ENCODE assay signal across 16 cellular contexts in the genomic region with DNA sequence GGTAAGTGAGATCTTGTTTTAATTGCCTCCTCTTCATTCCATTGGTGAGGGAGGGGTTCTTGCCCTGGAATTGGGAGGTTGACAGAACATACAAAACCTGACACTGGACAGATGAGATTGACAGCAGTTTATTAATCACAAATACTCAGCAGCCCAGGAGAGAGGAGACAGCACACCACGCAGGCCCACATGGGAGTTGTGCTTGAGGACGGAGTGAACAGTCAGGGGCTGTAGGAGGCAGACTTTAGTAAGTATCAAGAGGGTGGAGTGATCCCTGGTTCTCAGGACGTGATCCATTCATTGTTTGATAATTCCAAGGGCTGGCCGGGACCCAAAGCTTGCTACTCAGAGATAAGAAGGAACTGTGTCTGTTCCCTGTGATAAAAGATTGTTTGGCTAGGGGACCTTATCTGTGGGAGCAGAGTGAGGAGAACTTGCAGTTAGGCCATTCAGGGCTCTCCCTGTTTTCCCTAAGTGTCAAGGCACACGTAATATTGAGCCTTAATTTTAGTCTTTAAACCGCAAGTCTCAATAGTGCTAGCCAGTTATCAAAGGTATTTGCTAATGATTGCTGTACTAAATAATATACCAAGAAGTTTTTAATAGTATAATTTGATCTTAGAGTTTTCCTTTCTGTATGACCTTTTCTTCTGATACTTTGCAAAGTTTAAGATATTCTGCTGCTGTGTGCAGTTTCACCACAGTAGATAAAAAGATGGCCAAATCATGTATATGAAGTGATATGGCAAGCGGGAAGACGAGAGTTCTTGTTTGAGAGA. TPM values are rescaled to one million over a fixed set of nuclear protein-coding genes. Genes with fewer than 3 reads are reported as not detected.
DNase-seq lines count a peak whose midpoint lies in the region; ATAC-seq, FAIRE-seq and TF ChIP-seq lines count a peak whose summit lies in the region.
"Had no signal": no experiment of that assay in that cellular context is flagged by ENCODE, and none has a peak within 500 bp of the region (broad histone marks: within the 10 kb centered on the region; RNA-seq: fewer than 3 reads in every experiment).

No MANE protein-coding gene starts in this region.

- CTCF ChIA-PET in endothelial cell of umbilical vein (lab: Charles Lee): interaction anchor here (0.6 to 1.6 kb wide), 6 partner anchors 11 to 285 kb away, joined by 3 to 5 read pairs (median 4); no protein-coding TSS in a partner anchor

- H3K9me1 ChIP-seq in endothelial cell of umbilical vein (replicated peaks; ENCODE audit: control insufficient read depth, extremely low read depth, insufficient read depth, low read length): no peaks in the 10 kb centered on the region

- TF ChIP-seq CTCF in Loucy (conservative IDR thresholded peaks at IDR 0.05; ENCODE audit: low read length): no peak
- TF ChIP-seq CTCF in endothelial cell of umbilical vein (IDR thresholded peaks at IDR 0.05; ENCODE audit: extremely low read depth in 1 of 2, insufficient read depth in 1 of 2, low read depth in 1 of 2, low read length in 2 of 2): peak; percentile 18 to 27
- no peak for TF ChIP-seq CTCF in smooth muscle cell (IDR thresholded peaks at IDR 0.05; ENCODE audit: borderline replicate concordance, insufficient read depth, poor library complexity, severe bottlenecking)

- FAIRE-seq in endothelial cell of umbilical vein (lab: Jason Lieb, UNC): peak; percentile 97
- FAIRE-seq: HTR-8/SVneo had no signal

- intact Hi-C loops in endothelial cell of umbilical vein (cut with micrococcal nuclease): loop anchor here (1.0 to 5.0 kb wide), 2 partner anchors 15 to 285 kb away; partner anchors contain the start of gene CAPZA2

- no peak overlapping the region for H3K4me3 ChIP-seq in Loucy (ENCODE audit: low read length, poor library complexity, severe bottlenecking)
- H3K4me3 ChIP-seq in endothelial cell of umbilical vein (replicated peaks in 1 of 3; ENCODE audit: insufficient read depth in 1 of 3, low read depth in 1 of 3, low read length in 3 of 3): peak overlapping the region in 1 of 3 experiments; percentile 27
- H3K4me3 ChIP-seq in smooth muscle cell: no peak overlapping the region

- H3K27ac ChIP-seq in endothelial cell of umbilical vein (ENCODE audit: insufficient read depth, low read depth, low read length) (peak overlapping the region; percentile 65), smooth muscle cell (ENCODE audit: low read depth) (no peak overlapping the region)
- H3K27ac ChIP-seq: epithelial cell of prostate had no signal

- H2AFZ ChIP-seq in Loucy (ENCODE audit: low read length) (no peak overlapping the region), endothelial cell of umbilical vein (ENCODE audit: low read depth, low read length) (no peak overlapping the region), smooth muscle cell (ENCODE audit: low read depth) (no peak overlapping the region)

- no peak overlapping the region for H3K9ac ChIP-seq in Loucy (ENCODE audit: low read depth, low read length, poor library complexity, severe bottlenecking)
- peak overlapping the region; percentile 56 for H3K9ac ChIP-seq in endothelial cell of umbilical vein (replicated peaks; ENCODE audit: extremely low read depth, insufficient read depth, low read length)
- H3K9ac ChIP-seq in smooth muscle cell (ENCODE audit: low read depth): no peak overlapping the region

- H3K27me3 ChIP-seq in Loucy (ENCODE audit: insufficient read depth, low read length, poor library complexity, severe bottlenecking) (no peaks in the 10 kb centered on the region), endothelial cell of umbilical vein (ENCODE audit: control insufficient read depth in 2 of 2, insufficient read depth in 2 of 2, low read length in 2 of 2) (no peaks in the 10 kb centered on the region), smooth muscle cell (ENCODE audit: low read depth) (no peaks in the 10 kb centered on the region)

- TSS peak; percentile 8 for BruUV-seq in endothelial cell of umbilical vein (replicated peaks; lab: Mats Ljungman, UMichigan)

- H3K36me3 ChIP-seq in Loucy (ENCODE audit: insufficient read depth, low read length) (peaks cover 6% of the 10 kb centered on the region; the same call in 1 of the 2 replicates), endothelial cell of umbilical vein (ENCODE audit: control insufficient read depth in 2 of 2, extremely low read depth in 1 of 2, insufficient read depth in 2 of 2, low read length in 2 of 2) (peaks cover 0 to 3% of the 10 kb centered on the region in 2 experiments), smooth muscle cell (ENCODE audit: low read depth) (no peaks in the 10 kb centered on the region)

- H4K20me1 ChIP-seq in Loucy (ENCODE audit: insufficient read depth, low read length, poor library complexity, severe bottlenecking): peaks cover 86% of the 10 kb centered on the region
- no peaks in the 10 kb centered on the region for H4K20me1 ChIP-seq in endothelial cell of umbilical vein (replicated peaks; ENCODE audit: control insufficient read depth, extremely low read depth, insufficient read depth, low read length)
- peaks cover 99% of the 10 kb centered on the region for H4K20me1 ChIP-seq in smooth muscle cell (ENCODE audit: low read depth)

- DNase-seq in endothelial cell of umbilical vein (ENCODE audit: low read depth, low spot score) (peak; percentile 99), left lobe of liver (ENCODE audit: low spot score) (peak; percentile 53), smooth muscle cell (lab: John Stamatoyannopoulos, UW; ENCODE audit: unreplicated experiment) (no peak), GOT3 (lab: John Stamatoyannopoulos, UW) (no peak), HCEC 1CT (no peak)
- DNase-seq: activated T-cell treated with anti-CD3 and anti-CD28 coated beads, Interleukin-2, amount 50 U/mL, for 4 hours; NCI-H1436 treated with DMSO at 0.1 percent for 48 hours; NCI-H69; nephron progenitor cell; stimulated activated naive B cell treated with anti-CD40 and anti-IgM and Interleukin-4, amounts not matched to agents 10 μg/mL and 1 μg/mL and 100 μg/mL, for 72 hours had no signal

- POLR2A ChIA-PET in endothelial cell of umbilical vein (lab: Charles Lee): no interaction called here

- H3F3A ChIP-seq in Loucy (ENCODE audit: low read depth): no peaks in the 10 kb centered on the region
- H3F3A ChIP-seq in smooth muscle cell (ENCODE audit: low read depth): peaks cover 3% of the 10 kb centered on the region

- WGBS in smooth muscle cell (ENCODE audit: low lambda C conversion rate): 33% methylated on average over 8 of the region's 8 CpGs

- peak; percentile 90 for TF ChIP-seq POLR2A in endothelial cell of umbilical vein (IDR thresholded peaks at IDR 0.05; ENCODE audit: low read depth, low read length)

- H3K9me3 ChIP-seq in Loucy (ENCODE audit: insufficient read depth, low read depth, low read length): no peaks in the 10 kb centered on the region
- no peaks in the 10 kb centered on the region for H3K9me3 ChIP-seq in endothelial cell of umbilical vein (replicated peaks; ENCODE audit: control insufficient read depth, insufficient read depth, low read length)
- no peaks in the 10 kb centered on the region for H3K9me3 ChIP-seq in smooth muscle cell (replicated peaks; ENCODE audit: low read depth)

- H3K9me2 ChIP-seq in Loucy (replicated peaks; ENCODE audit: low read depth, low read length): no peaks in the 10 kb centered on the region

- peaks cover 41% of the 10 kb centered on the region for H3K4me1 ChIP-seq in Loucy (ENCODE audit: insufficient read depth, low read length, poor library complexity, severe bottlenecking)
- H3K4me1 ChIP-seq in endothelial cell of umbilical vein (ENCODE audit: control insufficient read depth, extremely low read depth, insufficient read depth, low read length): peaks cover 69% of the 10 kb centered on the region
- peaks cover 8% of the 10 kb centered on the region for H3K4me1 ChIP-seq in smooth muscle cell (ENCODE audit: low read depth)

- dilution Hi-C loops in endothelial cell of umbilical vein (cut with MboI; ENCODE audit: extremely low pct_ligation_motif_present, low sequenced_read_pairs): no loop called here

- peak; percentile 60 for ATAC-seq in left lobe of liver
- ATAC-seq in HG03095 (IDR thresholded peaks at IDR 0.05; ENCODE audit: unreplicated experiment): no peak
- no peak for ATAC-seq in GM21825 (IDR thresholded peaks at IDR 0.05; ENCODE audit: unreplicated experiment)
- ATAC-seq: activated CD4-positive, CD25-positive, alpha-beta regulatory T cell treated with anti-CD3 and anti-CD28 coated beads, Interleukin-2, amount 50 U/mL, for 24 hours; activated T-cell treated with anti-CD3 and anti-CD28 coated beads, Interleukin-2, amount 50 U/mL, for 4 hours; stimulated activated naive B cell treated with anti-CD40 and anti-IgM and Interleukin-4, amounts not matched to agents 10 μg/mL and 1 μg/mL and 100 μg/mL, for 72 hours had no signal

- H3K79me2 ChIP-seq in Loucy (ENCODE audit: insufficient read depth, low read length) (peaks cover 95% of the 10 kb centered on the region), endothelial cell of umbilical vein (ENCODE audit: control insufficient read depth, insufficient read depth, low read length) (peaks cover 86% of the 10 kb centered on the region), smooth muscle cell (ENCODE audit: low read depth) (peaks cover 96% of the 10 kb centered on the region)

- H3K4me2 ChIP-seq in Loucy (ENCODE audit: low read depth, low read length, poor library complexity, severe bottlenecking) (peak overlapping the region; percentile 9), endothelial cell of umbilical vein (ENCODE audit: insufficient read depth, low read length) (peak overlapping the region; percentile 80), smooth muscle cell (peak overlapping the region; percentile 45)

TF ChIP-seq in endothelial cell of umbilical vein, 7 proteins besides CTCF, POLR2A, EP300 and RAD21 (continues in another document):
- peak; percentile 25 for TF ChIP-seq JUN (IDR thresholded peaks at IDR 0.05; ENCODE audit: borderline replicate concordance, insufficient read depth, insufficient read length, low read depth)
- TF ChIP-seq EZH2 (IDR thresholded peaks at IDR 0.05; ENCODE audit: borderline replicate concordance, low read depth, low read length, severe bottlenecking): no peak
- peak; percentile 24 for TF ChIP-seq FOS (IDR thresholded peaks at IDR 0.05; ENCODE audit: borderline replicate concordance, insufficient read depth, low read length)
- peak; percentile 97 for TF ChIP-seq POLR2AphosphoS5 (IDR thresholded peaks at IDR 0.05; ENCODE audit: insufficient read depth, low read depth, low read length)

RNA-seq across cellular contexts. Expression of gene CAPZA2, which starts 14.5 kb away (rescaled TPM):
- total RNA-seq in endothelial cell of umbilical vein: 343 and 347 TPM in 2 replicates
- 35.4 and 48.1 TPM in 2 replicates for polyA plus RNA-seq in endothelial cell of umbilical vein
- 102 and 116 TPM in 2 replicates for polyA plus RNA-seq in endothelial cell of umbilical vein (2011; cell fraction: cytosol; rRNA removed)
- polyA plus RNA-seq in endothelial cell of umbilical vein (2011; cell fraction: nucleus; rRNA removed): 83.3 and 105 TPM in 2 replicates
- 180 and 216 TPM in 2 replicates for polyA plus RNA-seq in endothelial cell of umbilical vein (2012)
- 93.1 and 99.7 TPM in 2 replicates for polyA minus RNA-seq in endothelial cell of umbilical vein
- polyA minus RNA-seq in endothelial cell of umbilical vein (2011; cell fraction: cytosol; rRNA and poly(A)+ RNA removed): 29.8 TPM
- polyA minus RNA-seq in endothelial cell of umbilical vein (2011; cell fraction: nucleus; rRNA and poly(A)+ RNA removed): 176 and 237 TPM in 2 replicates
- total RNA-seq in left lobe of liver: 83.7 TPM
- total RNA-seq in smooth muscle cell: 143 and 200 TPM in 2 replicates
- 148 and 161 TPM in 2 replicates for polyA plus RNA-seq in smooth muscle cell

Comparison
In these comparisons a context has a peak if more than half of its experiments do, and no peak if none do; other contexts are left out.
1. H3K4me2 ChIP-seq: peak in every context shown above with its lines; median percentile 80 in endothelial cell of umbilical vein; 45 in smooth muscle cell; 9 in Loucy.
2. CTCF ChIP-seq: peak in endothelial cell of umbilical vein (2 of 2); none in Loucy (single experiment) and smooth muscle cell (single experiment).
3. DNase-seq: peak in endothelial cell of umbilical vein (single experiment) and left lobe of liver (single experiment); none in smooth muscle cell (single experiment), GOT3 (single experiment) and HCEC 1CT (single experiment).